ENCODE assay signal across 15 cellular contexts in genomic region chr3:143511174-143511879, GRCh38.
DNase-seq lines count a peak whose midpoint lies in the region; ATAC-seq, FAIRE-seq and TF ChIP-seq lines count a peak whose summit lies in the region.
"Had no signal": no experiment of that assay in that cellular context is flagged by ENCODE, and none has a peak within 500 bp of the region (broad histone marks: within the 10 kb centered on the region; RNA-seq: fewer than 3 reads in every experiment).

No MANE protein-coding gene starts in this region.

- H3K14ac ChIP-seq in neuronal stem cell (ENCODE audit: low read length): no peak overlapping the region

- no peak for DNase-seq in GM12891 (ENCODE audit: insufficient read length, low spot score)
- DNase-seq in kidney tubule cell (ENCODE audit: low spot score): peak; percentile 61
- DNase-seq in progenitor cell of endocrine pancreas (ENCODE audit: low spot score, unreplicated experiment): no peak
- no peak for DNase-seq in islet precursor cell
- no peak for DNase-seq in neuronal stem cell (ENCODE audit: low spot score)
- DNase-seq: BE2C; CD8-positive, alpha-beta T cell; COR-L47; GOT3; H9 had no signal

- H2BK5ac ChIP-seq in neuronal stem cell (ENCODE audit: low read length): no peak overlapping the region

- H3K9me3 ChIP-seq in neuronal stem cell (replicated peaks in 1 of 2; ENCODE audit: control insufficient read depth in 2 of 2, insufficient read depth in 1 of 2, low read depth in 1 of 2, low read length in 2 of 2): no peaks in the 10 kb centered on the region
- H3K9me3 ChIP-seq: A549, BE2C had no signal

- peak overlapping the region; percentile 46 for H3K27ac Mint-ChIP-seq in progenitor cell of endocrine pancreas
- H3K27ac Mint-ChIP-seq: CD8-positive, alpha-beta T cell had no signal

- peak; percentile 48 for FAIRE-seq in GM12891 (lab: Jason Lieb, UNC)
- FAIRE-seq: A549, GM12878 had no signal

- H3K27ac ChIP-seq in neuronal stem cell (replicated peaks; ENCODE audit: low read length): no peak overlapping the region
- H3K27ac ChIP-seq: A549, C4-2B had no signal

- no peak for TF ChIP-seq POLR2A in GM12891 (IDR thresholded peaks at IDR 0.05; ENCODE audit: low read depth, low read length)

- H3K79me1 ChIP-seq in neuronal stem cell (ENCODE audit: low read depth, low read length): no peaks in the 10 kb centered on the region

- no peak overlapping the region for H4K91ac ChIP-seq in neuronal stem cell (ENCODE audit: low read depth, low read length, poor library complexity)

- no peak overlapping the region for H3K18ac ChIP-seq in neuronal stem cell (ENCODE audit: low read length)

- no peak overlapping the region for H3K4me3 Mint-ChIP-seq in progenitor cell of endocrine pancreas (ENCODE audit: low read depth)
- H3K4me3 Mint-ChIP-seq: CD8-positive, alpha-beta T cell; H9 had no signal

- no peak for TF ChIP-seq CTCF in progenitor cell of endocrine pancreas (IDR thresholded peaks at IDR 0.05; ENCODE audit: unreplicated experiment)

- no peak overlapping the region for H2BK15ac ChIP-seq in neuronal stem cell (ENCODE audit: low read length)

- H3K9ac ChIP-seq in neuronal stem cell (ENCODE audit: low read depth, low read length, poor library complexity): no peak overlapping the region

- H3K4ac ChIP-seq in neuronal stem cell (ENCODE audit: low read length): no peak overlapping the region

- H3K4me3 ChIP-seq in neuronal stem cell (ENCODE audit: low read length in 2 of 2): no peak overlapping the region
- H3K4me3 ChIP-seq: A549, GM12878 had no signal

- H3K36me3 ChIP-seq in neuronal stem cell (replicated peaks in 1 of 2; ENCODE audit: control insufficient read depth in 2 of 2, insufficient read depth in 2 of 2, low read length in 2 of 2): no peaks in the 10 kb centered on the region
- H3K36me3 ChIP-seq: BE2C had no signal

- WGBS in neuronal stem cell (ENCODE audit: extremely low coverage in 2 of 2, insufficient read length in 2 of 2, insufficient replicate concordance in 1 of 2), 2 donors: no CpG with 5 or more reads among the region's 5 CpGs

- no peak overlapping the region for H3K23ac ChIP-seq in neuronal stem cell (ENCODE audit: low read depth, low read length, poor library complexity)

- no peaks in the 10 kb centered on the region for H3K27me3 Mint-ChIP-seq in progenitor cell of endocrine pancreas

- H2BK12ac ChIP-seq in neuronal stem cell (ENCODE audit: low read length): no peak overlapping the region

- no peak overlapping the region for H2AK5ac ChIP-seq in neuronal stem cell (ENCODE audit: low read depth, low read length)

- no peaks in the 10 kb centered on the region for H3K36me3 Mint-ChIP-seq in progenitor cell of endocrine pancreas (ENCODE audit: insufficient read depth)
- H3K36me3 Mint-ChIP-seq: CD8-positive, alpha-beta T cell had no signal

- ATAC-seq in GM19324 (IDR thresholded peaks at IDR 0.05; ENCODE audit: low FRiP score, unreplicated experiment) (no peak), HG02852 (IDR thresholded peaks at IDR 0.05; ENCODE audit: unreplicated experiment) (no peak)
- ATAC-seq: A549; CD8-positive, alpha-beta T cell; GM12878 had no signal

- no peak overlapping the region for H2AFZ ChIP-seq in neuronal stem cell (ENCODE audit: low read length)

- H3K9me3 Mint-ChIP-seq in progenitor cell of endocrine pancreas (ENCODE audit: low read depth): no peaks in the 10 kb centered on the region
- H3K9me3 Mint-ChIP-seq: CD8-positive, alpha-beta T cell; H9 had no signal

- no peak overlapping the region for H3K4me2 ChIP-seq in neuronal stem cell (ENCODE audit: insufficient read depth, low read length, poor library complexity, severe bottlenecking)
- H3K4me2 ChIP-seq: A549 had no signal

- H2BK120ac ChIP-seq in neuronal stem cell (ENCODE audit: low read depth, low read length): no peak overlapping the region

- peaks cover 0 to 4% of the 10 kb centered on the region in 2 donors for H3K4me1 ChIP-seq in neuronal stem cell (ENCODE audit: control insufficient read depth in 2 of 2, insufficient read depth in 1 of 2, low read depth in 1 of 2, low read length in 2 of 2)
- H3K4me1 ChIP-seq: BE2C had no signal

- H3K27me3 ChIP-seq in neuronal stem cell (ENCODE audit: control insufficient read depth in 3 of 3, insufficient read depth in 3 of 3, low read depth in 1 of 3, low read length in 3 of 3): no peaks in the 10 kb centered on the region
- H3K27me3 ChIP-seq: BE2C had no signal

- H4K8ac ChIP-seq in neuronal stem cell (ENCODE audit: low read depth, low read length): no peak overlapping the region

- peaks cover 18% of the 10 kb centered on the region for H3K4me1 Mint-ChIP-seq in progenitor cell of endocrine pancreas (ENCODE audit: low read depth)
- H3K4me1 Mint-ChIP-seq: H9 had no signal

TF ChIP-seq in GM12891, 5 proteins besides CTCF, POLR2A, EP300 and RAD21:
- TF ChIP-seq SPI1 (IDR thresholded peaks at IDR 0.05; ENCODE audit: low read depth, low read length) (no peak), PAX5 (IDR thresholded peaks at IDR 0.05; ENCODE audit: insufficient read depth, low read length, severe bottlenecking) (no peak)
